In genomic region chr15:39456582-39457330, GRCh38 we compare ENCODE assay signal across 33 cellular contexts.
"Had no signal": no experiment of that assay in that cellular context is flagged by ENCODE, and none has a peak within 500 bp of the region (broad histone marks: within the 10 kb centered on the region; RNA-seq: fewer than 3 reads in every experiment).

No MANE protein-coding gene starts in this region.

- H2AFZ ChIP-seq: PC-9 had no signal

- ATAC-seq: activated CD8-positive, alpha-beta memory T cell treated with anti-CD3 and anti-CD28 coated beads, Interleukin-2, amount 10 ng/mL, durations not matched to agents 7 days and 5 days; activated T-helper 17 cell treated with anti-CD3 and anti-CD28 coated beads, Interleukin-2, amount 50 U/mL, for 72 hours; Right ventricle myocardium inferior had no signal

- H3K4me1 Mint-ChIP-seq: activated naive CD4-positive, alpha-beta T cell treated with anti-CD3 and anti-CD28 coated beads, Interleukin-2, amount 50 U/mL, for 24 hours; activated naive CD8-positive, alpha-beta T cell treated with anti-CD3 and anti-CD28 coated beads, Interleukin-2, amount 10 ng/mL, durations not matched to agents 7 days and 5 days; activated T-helper 17 cell treated with anti-CD3 and anti-CD28 coated beads, Interleukin-2, amount 50 U/mL, for 72 hours; central memory CD8-positive, alpha-beta T cell had no signal

- H3K4me3 Mint-ChIP-seq: activated CD4-positive, alpha-beta memory T cell treated with anti-CD3 and anti-CD28 coated beads, Interleukin-2, amount 10 ng/mL, durations not matched to agents 7 days and 5 days; activated CD8-positive, alpha-beta memory T cell treated with anti-CD3 and anti-CD28 coated beads, Interleukin-2, amount 10 ng/mL, durations not matched to agents 7 days and 5 days; activated naive CD4-positive, alpha-beta T cell treated with anti-CD3 and anti-CD28 coated beads, Interleukin-2, amount 50 U/mL, for 24 hours; activated naive CD8-positive, alpha-beta T cell treated with anti-CD3 and anti-CD28 coated beads, Interleukin-2, amount 10 ng/mL, durations not matched to agents 7 days and 5 days; activated T-helper 17 cell treated with anti-CD3 and anti-CD28 coated beads, Interleukin-2, amount 50 U/mL, for 72 hours; central memory CD8-positive, alpha-beta T cell had no signal

- H3K36me3 Mint-ChIP-seq: activated CD8-positive, alpha-beta memory T cell treated with anti-CD3 and anti-CD28 coated beads, Interleukin-2, amount 10 ng/mL, durations not matched to agents 7 days and 5 days; activated naive CD4-positive, alpha-beta T cell treated with anti-CD3 and anti-CD28 coated beads, Interleukin-2, amount 50 U/mL, for 24 hours; activated naive CD8-positive, alpha-beta T cell treated with anti-CD3 and anti-CD28 coated beads, Interleukin-2, amount 10 ng/mL, durations not matched to agents 7 days and 5 days had no signal

- DNase-seq: activated CD4-positive, alpha-beta memory T cell treated with anti-CD3 and anti-CD28 coated beads, Interleukin-2, amount 10 ng/mL, durations not matched to agents 7 days and 5 days; activated CD4-positive, alpha-beta T cell treated with anti-CD3 and anti-CD28 coated beads for 1 hour; activated CD4-positive, alpha-beta T cell treated with anti-CD3 and anti-CD28 coated beads for 48 hours; activated CD4-positive, CD25-positive, alpha-beta regulatory T cell; activated CD8-positive, alpha-beta memory T cell treated with anti-CD3 and anti-CD28 coated beads for 24 hours; activated CD8-positive, alpha-beta memory T cell treated with anti-CD3 and anti-CD28 coated beads, Interleukin-2, amount 10 ng/mL, durations not matched to agents 7 days and 5 days; activated CD8-positive, alpha-beta memory T cell treated with anti-CD3 and anti-CD28 coated beads, Interleukin-2, amount 50 U/mL, for 48 hours; activated gamma-delta T cell; activated naive CD4-positive, alpha-beta T cell treated with Interleukin-2 at 50 U/mL for 16 hours; activated naive CD8-positive, alpha-beta T cell treated with anti-CD3 and anti-CD28 coated beads, Interleukin-2, amount 10 ng/mL, durations not matched to agents 7 days and 5 days; activated T-cell treated with anti-CD3 and anti-CD28 coated beads, Interleukin-2, amount 50 U/mL, for 48 hours; amygdala; NCI-H1105; NCI-H1417 treated with DMSO at 0.1 percent for 48 hours; NCI-H187 treated with DMSO at 0.1 percent for 48 hours; NCI-H2081; NCI-H345; NCI-H524 treated with DMSO at 0.1 percent for 48 hours; NK-92 treated with Interleukin-12 subunit alpha and Interleukin-12 subunit beta, amount 100 ng/mL, for 24 hours; PC-9; SIG-M5; SW 1271; T-helper 1 cell; T-helper 2 cell; T-helper 9 cell; WERI-Rb-1 had no signal

- H3K9me3 ChIP-seq: ascending aorta had no signal

- H3K27me3 Mint-ChIP-seq: activated naive CD8-positive, alpha-beta T cell treated with anti-CD3 and anti-CD28 coated beads, Interleukin-2, amount 10 ng/mL, durations not matched to agents 7 days and 5 days had no signal

- H3K4me3 ChIP-seq: ascending aorta, cardiac muscle cell, PC-9 had no signal

- H3K27me3 ChIP-seq: ascending aorta, cardiac muscle cell had no signal

- H3K27ac Mint-ChIP-seq: activated CD4-positive, alpha-beta memory T cell treated with anti-CD3 and anti-CD28 coated beads, Interleukin-2, amount 10 ng/mL, durations not matched to agents 7 days and 5 days; activated CD8-positive, alpha-beta memory T cell treated with anti-CD3 and anti-CD28 coated beads, Interleukin-2, amount 10 ng/mL, durations not matched to agents 7 days and 5 days; activated naive CD8-positive, alpha-beta T cell treated with anti-CD3 and anti-CD28 coated beads, Interleukin-2, amount 10 ng/mL, durations not matched to agents 7 days and 5 days; activated T-helper 17 cell treated with anti-CD3 and anti-CD28 coated beads, Interleukin-2, amount 50 U/mL, for 72 hours had no signal

- H3K9me3 Mint-ChIP-seq: activated naive CD4-positive, alpha-beta T cell treated with anti-CD3 and anti-CD28 coated beads, Interleukin-2, amount 50 U/mL, for 24 hours; activated naive CD8-positive, alpha-beta T cell treated with anti-CD3 and anti-CD28 coated beads, Interleukin-2, amount 10 ng/mL, durations not matched to agents 7 days and 5 days; activated T-helper 17 cell treated with anti-CD3 and anti-CD28 coated beads, Interleukin-2, amount 50 U/mL, for 72 hours; central memory CD8-positive, alpha-beta T cell had no signal

- H3K4me2 ChIP-seq: PC-9 had no signal

- H3K36me3 ChIP-seq: ascending aorta, cardiac muscle cell, WERI-Rb-1 had no signal

- H3K4me1 ChIP-seq: ascending aorta had no signal

- H3K27ac ChIP-seq: ascending aorta, cardiac muscle cell, PC-9, RWPE1, WERI-Rb-1 had no signal
